ENCODE assay signal across 22 cellular contexts in the genomic region with DNA sequence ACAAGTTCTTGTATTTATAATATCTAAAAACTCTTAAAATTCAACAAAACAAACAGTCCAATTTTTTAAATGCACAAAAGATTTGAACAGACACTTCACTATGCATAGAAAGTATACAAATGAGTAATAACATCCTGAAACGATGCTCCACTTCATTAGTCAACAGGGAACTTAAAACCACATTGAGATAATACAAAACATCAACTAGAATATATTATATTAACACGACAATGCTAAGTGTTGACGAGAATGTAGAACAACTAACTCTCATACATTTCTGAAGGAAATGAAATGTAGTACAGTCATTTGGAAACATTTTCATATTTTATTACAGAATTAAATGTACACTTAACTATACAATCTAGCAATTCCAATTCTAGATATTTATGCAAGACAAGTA.
"Had no signal": no experiment of that assay in that cellular context is flagged by ENCODE, and none has a peak within 500 bp of the region (broad histone marks: within the 10 kb centered on the region; RNA-seq: fewer than 3 reads in every experiment).

No MANE protein-coding gene starts in this region.

- H3K27me3 Mint-ChIP-seq: IgD-negative memory B cell had no signal

- H3K36me3 Mint-ChIP-seq: IgD-negative memory B cell had no signal

- FAIRE-seq: HTR-8/SVneo, RCC 7860 had no signal

- DNase-seq: KBM-7, NCI-H1092, NCI-H1105 treated with DMSO at 0.1 percent for 48 hours, NCI-H1417 treated with DMSO at 0.1 percent for 48 hours, NCI-H146, NCI-H1694 treated with DMSO at 0.1 percent for 48 hours, NCI-H2029, NCI-H2081 treated with DMSO at 0.1 percent for 48 hours, NCI-H2171, NCI-H226, NCI-H510A, NCI-H524 treated with DMSO at 0.1 percent for 48 hours, NCI-H69, NCI-H774, RPMI8226, SHP77, SK-N-SH, SW 1271 had no signal

- H3K9me3 ChIP-seq: SK-N-SH had no signal

- H3K27ac ChIP-seq: HL-60 had no signal

- H3K27ac Mint-ChIP-seq: IgD-negative memory B cell had no signal

- H3K4me3 Mint-ChIP-seq: IgD-negative memory B cell had no signal
